ENCODE assay signal across 2 cellular contexts in the genomic region with DNA sequence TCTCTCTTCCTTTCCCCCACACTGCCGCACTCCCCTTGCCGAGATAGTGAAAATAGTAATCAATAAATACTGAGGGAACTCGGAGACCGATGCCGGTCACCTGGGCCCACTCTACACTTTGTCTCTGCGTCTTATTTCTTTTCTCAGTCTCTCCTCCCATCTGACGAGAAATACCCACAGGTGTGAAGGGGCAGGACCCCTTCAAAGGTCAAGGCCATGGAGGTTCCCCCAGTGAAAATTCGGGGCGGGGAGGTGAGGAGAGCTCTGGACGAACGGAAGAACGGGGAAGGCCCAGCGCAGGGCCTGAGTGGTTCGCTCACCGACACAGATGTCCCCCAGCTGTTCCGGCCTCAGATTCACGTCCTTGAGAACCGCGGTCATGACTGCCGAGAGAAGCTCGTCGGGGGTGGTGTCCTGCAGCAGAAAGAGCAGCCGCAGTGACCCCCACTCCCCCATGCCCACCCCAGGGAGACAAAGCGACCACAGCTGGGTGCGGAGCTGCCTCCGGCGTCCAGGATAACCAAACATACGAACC.
TF ChIP-seq lines count a peak whose summit lies in the region.

No MANE protein-coding gene starts in this region.

TF ChIP-seq in IMR-90, 13 proteins besides CTCF, POLR2A, EP300 and RAD21:
- TF ChIP-seq MAFK (IDR thresholded peaks at IDR 0.05; ENCODE audit: low read depth, low read length), result no peak
- no peak for TF ChIP-seq MXI1 (IDR thresholded peaks at IDR 0.05; ENCODE audit: borderline replicate concordance, low read depth, low read length)
- TF ChIP-seq FOS (IDR thresholded peaks at IDR 0.05; ENCODE audit: low read depth, low read length), result no peak
- no peak for TF ChIP-seq CHD1 (IDR thresholded peaks at IDR 0.05; ENCODE audit: low read depth, low read length)
- no peak for TF ChIP-seq BHLHE40 (IDR thresholded peaks at IDR 0.05; ENCODE audit: low read depth, low read length)
- TF ChIP-seq USF2 (IDR thresholded peaks at IDR 0.05; ENCODE audit: low read depth, low read length), result no peak
- TF ChIP-seq NFE2L2 (IDR thresholded peaks at IDR 0.05; ENCODE audit: low read depth, low read length), result no peak

TF ChIP-seq in HEK293T, 16 proteins besides CTCF, POLR2A, EP300 and RAD21:
- TF ChIP-seq SUZ12 (IDR thresholded peaks at IDR 0.05) (no peak), CTBP1 (IDR thresholded peaks at IDR 0.05; ENCODE audit: borderline replicate concordance) (no peak), FOXM1 (IDR thresholded peaks at IDR 0.05; ENCODE audit: borderline replicate concordance) (no peak), BHLHE40 (IDR thresholded peaks at IDR 0.05; ENCODE audit: borderline replicate concordance) (no peak), FOXA1 (IDR thresholded peaks at IDR 0.05) (no peak), LEF1 (IDR thresholded peaks at IDR 0.05; ENCODE audit: borderline replicate concordance) (no peak), L3MBTL2 (conservative IDR thresholded peaks at IDR 0.05) (no peak), TARDBP (IDR thresholded peaks at IDR 0.05) (no peak), ZNF384 (IDR thresholded peaks at IDR 0.05) (no peak), FOXK2 (IDR thresholded peaks at IDR 0.05) (no peak), HDGF (IDR thresholded peaks at IDR 0.05; ENCODE audit: borderline replicate concordance) (no peak), NFRKB (IDR thresholded peaks at IDR 0.05) (no peak), ARNT (IDR thresholded peaks at IDR 0.05) (no peak), ELF4 (IDR thresholded peaks at IDR 0.05) (no peak), SP1 (IDR thresholded peaks at IDR 0.05) (no peak)
- TF ChIP-seq, protein P1, sequence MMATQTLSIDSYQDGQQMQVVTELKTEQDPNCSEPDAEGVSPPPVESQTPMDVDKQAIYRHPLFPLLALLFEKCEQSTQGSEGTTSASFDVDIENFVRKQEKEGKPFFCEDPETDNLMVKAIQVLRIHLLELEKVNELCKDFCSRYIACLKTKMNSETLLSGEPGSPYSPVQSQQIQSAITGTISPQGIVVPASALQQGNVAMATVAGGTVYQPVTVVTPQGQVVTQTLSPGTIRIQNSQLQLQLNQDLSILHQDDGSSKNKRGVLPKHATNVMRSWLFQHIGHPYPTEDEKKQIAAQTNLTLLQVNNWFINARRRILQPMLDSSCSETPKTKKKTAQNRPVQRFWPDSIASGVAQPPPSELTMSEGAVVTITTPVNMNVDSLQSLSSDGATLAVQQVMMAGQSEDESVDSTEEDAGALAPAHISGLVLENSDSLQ (IDR thresholded peaks at IDR 0.05), result no peak
